In the genomic region with DNA sequence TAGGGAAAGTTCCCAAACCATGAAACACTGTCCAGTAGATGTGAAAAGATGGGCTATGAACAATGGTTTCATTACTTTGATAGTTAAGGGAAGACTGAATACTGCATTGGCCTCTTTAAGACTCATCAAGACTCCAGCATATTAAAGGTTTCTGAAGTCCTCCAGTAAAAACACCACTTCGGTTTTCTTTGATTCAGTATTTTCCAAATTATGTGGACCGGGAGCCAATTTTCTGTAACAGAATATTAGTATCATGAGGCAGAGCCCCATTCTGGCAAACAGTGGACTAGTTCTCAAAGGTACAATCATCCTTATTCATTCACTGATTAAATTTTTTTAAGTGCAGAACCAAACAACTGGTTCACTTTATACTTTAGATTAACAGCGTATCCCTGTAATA, we compare ENCODE assay signal across 3 cellular contexts.
"Had no signal": no experiment of that assay in that cellular context is flagged by ENCODE, and none has a peak within 500 bp of the region (broad histone marks: within the 10 kb centered on the region; RNA-seq: fewer than 3 reads in every experiment).

No MANE protein-coding gene starts in this region.

- DNase-seq: H9, HCEC 1CT, IMR-90 had no signal
